8 cellular contexts compared by ENCODE assay signal in the genomic region with DNA sequence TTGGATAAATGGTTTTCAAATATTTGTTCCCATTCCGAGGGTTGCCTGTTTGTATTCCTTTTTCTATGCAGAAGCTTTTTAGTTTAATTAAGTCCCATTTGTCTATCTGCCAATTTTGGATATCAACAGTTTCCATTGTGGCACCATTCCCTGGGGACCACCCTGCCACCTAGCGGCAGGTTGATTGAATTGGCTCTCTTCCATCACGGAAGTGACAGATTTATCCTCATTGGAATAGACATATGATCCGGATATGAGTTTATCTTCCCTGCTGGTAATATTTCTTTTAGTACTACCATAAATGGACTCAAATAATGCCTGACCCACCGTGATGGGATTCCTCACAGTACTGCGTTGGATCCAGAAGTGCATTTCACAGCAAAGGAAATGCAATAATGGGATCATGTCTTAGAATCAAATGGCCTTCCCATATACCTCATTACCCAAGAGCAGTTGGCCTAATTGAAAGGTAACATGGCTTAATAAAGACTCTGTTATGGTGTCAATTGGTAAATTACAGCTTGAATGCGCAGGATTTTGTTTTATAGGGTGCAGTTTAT.
A peak's percentile ranks its signal among the peaks of the same experiment; 100 is the strongest.
DNase-seq lines count a peak whose midpoint lies in the region; ATAC-seq and TF ChIP-seq lines count a peak whose summit lies in the region.

No MANE protein-coding gene starts in this region.

- TF ChIP-seq EP300 in sigmoid colon (IDR thresholded peaks at IDR 0.05) = no peak

- H3K9me2 ChIP-seq in hepatocyte (replicated peaks; ENCODE audit: insufficient read depth) = no peaks in the 10 kb centered on the region

- H2AFZ ChIP-seq in hepatocyte = no peak overlapping the region

- H3K36me3 ChIP-seq in SJCRH30 = no peaks in the 10 kb centered on the region
- H3K36me3 ChIP-seq in hepatocyte (replicated peaks; ENCODE audit: insufficient read depth, low read depth) = no peaks in the 10 kb centered on the region
- no peaks in the 10 kb centered on the region for H3K36me3 ChIP-seq in sigmoid colon

- no peak overlapping the region for H3K4me3 ChIP-seq in LNCaP clone FGC (ENCODE audit: low read depth, low read length)
- H3K4me3 ChIP-seq in SJCRH30 = no peak overlapping the region
- H3K4me3 ChIP-seq in hepatocyte = no peak overlapping the region
- no peak overlapping the region for H3K4me3 ChIP-seq in sigmoid colon

- H3K4me2 ChIP-seq in hepatocyte = no peak overlapping the region

- H3K27ac ChIP-seq in SJCRH30 (no peak overlapping the region), hepatocyte (no peak overlapping the region), sigmoid colon (no peak overlapping the region)

- peak; percentile 6 to 10 for DNase-seq in activated CD4-positive, alpha-beta T cell treated with anti-CD3 and anti-CD28 coated beads, Interleukin-2, amount 50 U/mL, for 48 hours
- DNase-seq in activated CD4-positive, alpha-beta T cell treated with anti-CD3 and anti-CD28 coated beads for 4 hours = no peak
- peak; percentile 3 for DNase-seq in LNCaP clone FGC (ENCODE audit: low read depth)
- DNase-seq in SJCRH30 = peak; percentile 29 to 66
- DNase-seq in hepatocyte (ENCODE audit: low spot score) = peak; percentile 66
- DNase-seq in sigmoid colon = no peak
- no peak for DNase-seq in NCI-H2227 (lab: John Stamatoyannopoulos, UW; ENCODE audit: unreplicated experiment)

- no peaks in the 10 kb centered on the region for H3K79me2 ChIP-seq in hepatocyte

- H3K27me3 ChIP-seq in SJCRH30 = no peaks in the 10 kb centered on the region
- H3K27me3 ChIP-seq in hepatocyte = no peaks in the 10 kb centered on the region
- H3K27me3 ChIP-seq in sigmoid colon = no peaks in the 10 kb centered on the region

- H3K9me3 ChIP-seq in SJCRH30 (replicated peaks) (no peaks in the 10 kb centered on the region), hepatocyte (ENCODE audit: low read depth) (no peaks in the 10 kb centered on the region), sigmoid colon (no peaks in the 10 kb centered on the region)

- TF ChIP-seq CTCF in LNCaP clone FGC (IDR thresholded peaks at IDR 0.05; ENCODE audit: control insufficient read depth, extremely low read depth, insufficient read depth) = peak; percentile 57
- peak; percentile 61 for TF ChIP-seq CTCF in hepatocyte (IDR thresholded peaks at IDR 0.05; ENCODE audit: poor library complexity)
- peak in 1 of 4 experiments; percentile 15 for TF ChIP-seq CTCF in sigmoid colon (IDR thresholded peaks at IDR 0.05)

- 43% methylated on average over 7 of the region's 7 CpGs for WGBS in hepatocyte (ENCODE audit: low lambda C conversion rate, missing lambda C conversion rate)
- 14 to 27% methylated on average over 7 of the region's 7 CpGs for WGBS in sigmoid colon, 2 donors

- H4K20me1 ChIP-seq in hepatocyte (ENCODE audit: insufficient read depth, poor library complexity, severe bottlenecking) = no peaks in the 10 kb centered on the region

- no peak for TF ChIP-seq POLR2A in sigmoid colon (IDR thresholded peaks at IDR 0.05)

- no peak for ATAC-seq in activated CD4-positive, CD25-positive, alpha-beta regulatory T cell treated with anti-CD3 and anti-CD28 coated beads, Interleukin-2, amount 50 U/mL, for 24 hours

- intact Hi-C loops in sigmoid colon (cut with DNase I) = no loop called here

- H3K4me1 ChIP-seq in SJCRH30 = no peaks in the 10 kb centered on the region
- peaks cover 7% of the 10 kb centered on the region for H3K4me1 ChIP-seq in hepatocyte (ENCODE audit: insufficient read depth)
- no peaks in the 10 kb centered on the region for H3K4me1 ChIP-seq in sigmoid colon

Comparison
In these comparisons a context has a peak if more than half of its experiments do, and no peak if none do; other contexts are left out.
1. DNase-seq: peak in activated CD4-positive, alpha-beta T cell treated with anti-CD3 and anti-CD28 coated beads, Interleukin-2, amount 50 U/mL, for 48 hours (2 of 2), LNCaP clone FGC (single experiment), SJCRH30 (2 of 2) and hepatocyte (single experiment); none in activated CD4-positive, alpha-beta T cell treated with anti-CD3 and anti-CD28 coated beads for 4 hours (0 of 2), sigmoid colon (single experiment) and NCI-H2227 (single experiment).